Comparison of ENCODE assay signal across 7 cellular contexts in genomic region chr9:35689351-35689600, GRCh38. TPM values are rescaled to one million over a fixed set of nuclear protein-coding genes. Genes with fewer than 3 reads are reported as not detected.
DNase-seq lines count a peak whose midpoint lies in the region; ATAC-seq and TF ChIP-seq lines count a peak whose summit lies in the region.
"Had no signal": no experiment of that assay in that cellular context is flagged by ENCODE, and none has a peak within 500 bp of the region (broad histone marks: within the 10 kb centered on the region; RNA-seq: fewer than 3 reads in every experiment).

No MANE protein-coding gene starts in this region.

- H2AK5ac ChIP-seq in IMR-90 (ENCODE audit: low read depth, low read length) (peak overlapping the region; percentile 65), trophoblast cell (ENCODE audit: low read length) (peak overlapping the region; percentile 90)

- WGBS in IMR-90 (ENCODE audit: extremely low coverage in 2 of 2, insufficient read length in 1 of 2), 2 experiments = 0% methylated on average over 4 of the region's 7 CpGs; no CpG with 5 or more reads in 1 of the 2 experiments
- no CpG with 5 or more reads among the region's 7 CpGs for WGBS in trophoblast cell (ENCODE audit: extremely low coverage, insufficient coverage, insufficient read length)

- peak overlapping the region; percentile 84 for H2AFZ ChIP-seq in IMR-90 (replicated peaks; ENCODE audit: low read length, poor library complexity)
- peak overlapping the region; percentile 72 for H2AFZ ChIP-seq in trophoblast cell (ENCODE audit: insufficient read depth, low read length, poor library complexity)

- H3K14ac ChIP-seq in IMR-90 (replicated peaks; ENCODE audit: low read depth, low read length) = peak overlapping the region; percentile 100
- H3K14ac ChIP-seq in trophoblast cell (ENCODE audit: low read length) = peak overlapping the region; percentile 95

- H4K8ac ChIP-seq in IMR-90 (ENCODE audit: low read depth in 2 of 2, low read length in 2 of 2) (peak overlapping the region; percentile 57 to 89), trophoblast cell (ENCODE audit: low read depth, low read length) (peak overlapping the region; percentile 85)

- H4K20me1 ChIP-seq in IMR-90 (ENCODE audit: insufficient read depth, low read length) = peaks cover 55% of the 10 kb centered on the region

- H3K27me3 ChIP-seq in IMR-90 (ENCODE audit: control insufficient read depth, insufficient read depth, low read length) = no peaks in the 10 kb centered on the region
- no peaks in the 10 kb centered on the region for H3K27me3 ChIP-seq in trophoblast cell (ENCODE audit: insufficient read depth, low read length)

- DNase-seq in IMR-90 (no peak), coronary artery (ENCODE audit: low spot score) (no peak), trophoblast cell (no peak), HCEC 1CT (no peak), NCI-H510A treated with DMSO at 0.1 percent for 48 hours (lab: John Stamatoyannopoulos, UW) (no peak)
- DNase-seq: NCI-H1092 had no signal

- in situ Hi-C loops in IMR-90 (cut with MboI; ENCODE audit: low sequenced_read_pairs) = no loop called here

- peak overlapping the region; percentile 74 for H3K18ac ChIP-seq in IMR-90 (ENCODE audit: low read depth, low read length)
- H3K18ac ChIP-seq in trophoblast cell (ENCODE audit: low read length) = peak overlapping the region; percentile 96

- intact Hi-C loops in IMR-90 (cut with micrococcal nuclease) = loop anchor here (10.0 kb wide), 1 partner anchor 84 kb away; the partner anchor contains the start of gene TESK1

- H4K12ac ChIP-seq in trophoblast cell (ENCODE audit: low read depth, low read length) = peak overlapping the region; percentile 69

- POLR2A ChIA-PET in IMR-90 (lab: Charles Lee; ENCODE audit: unreplicated experiment) = interaction anchor here (0.6 to 2.6 kb wide), 7 partner anchors 9 to 171 kb away, joined by 3 to 25 read pairs (median 4); partner anchors contain the start of gene TLN1

- TF ChIP-seq CTCF in IMR-90 (conservative IDR thresholded peaks at IDR 0.05; ENCODE audit: low read depth, low read length) (no peak), coronary artery (IDR thresholded peaks at IDR 0.05) (no peak)

- 0 out of 3 replicates have a peak overlapping the region, but pooled peaks have one; percentile 41 for H2BK15ac ChIP-seq in IMR-90 (ENCODE audit: low read depth, low read length)

- no peak for TF ChIP-seq RAD21 in IMR-90 (IDR thresholded peaks at IDR 0.05; ENCODE audit: low read length)

- peak overlapping the region; percentile 97 for H3K4me2 ChIP-seq in IMR-90 (ENCODE audit: low read depth, low read length)
- peak overlapping the region; percentile 68 for H3K4me2 ChIP-seq in trophoblast cell (ENCODE audit: low read length)

- no peak for ATAC-seq in IMR-90 (ENCODE audit: low read depth)
- ATAC-seq in GM21447 (IDR thresholded peaks at IDR 0.05; ENCODE audit: unreplicated experiment) = no peak

- 0 out of 2 replicates have a peak overlapping the region, but pooled peaks have one; percentile 16 for H2BK20ac ChIP-seq in IMR-90 (ENCODE audit: low read depth, low read length)

- H3K27ac ChIP-seq in IMR-90 (ENCODE audit: insufficient read depth, low read length) (peak overlapping the region; percentile 90), coronary artery (peak overlapping the region; percentile 96), trophoblast cell (ENCODE audit: low read depth, low read length) (peak overlapping the region; percentile 28)

- H3K36me3 ChIP-seq in IMR-90 (ENCODE audit: control insufficient read depth, insufficient read depth, low read length) (peaks cover 38% of the 10 kb centered on the region), trophoblast cell (ENCODE audit: control insufficient read depth in 1 of 2, insufficient read depth in 2 of 2, low read length in 2 of 2) (peaks cover 22% of the 10 kb centered on the region in 2 experiments)

- H3K4me3 ChIP-seq in IMR-90 (ENCODE audit: insufficient read depth, low read depth, low read length) (peak overlapping the region; percentile 83), coronary artery (peak overlapping the region; percentile 82), trophoblast cell (ENCODE audit: low read depth, low read length) (peak overlapping the region; percentile 87)

- peak overlapping the region; percentile 75; the same call in 1 of the 2 replicates for H2BK120ac ChIP-seq in IMR-90 (ENCODE audit: low read depth, low read length)
- H2BK120ac ChIP-seq in trophoblast cell (ENCODE audit: insufficient read depth, low read length, poor library complexity) = peak overlapping the region; percentile 68

- H3K9me1 ChIP-seq in IMR-90 (ENCODE audit: insufficient read depth, low read length) = peaks cover 19% of the 10 kb centered on the region

- CTCF ChIA-PET in IMR-90 (lab: Yijun Ruan, JAX) = no interaction called here

- H3K79me2 ChIP-seq in trophoblast cell (ENCODE audit: control insufficient read depth, insufficient read depth, low read length, poor library complexity) = peaks cover 14% of the 10 kb centered on the region

- H3K4me1 ChIP-seq in IMR-90 (ENCODE audit: control insufficient read depth, insufficient read depth, low read length) (peaks cover 30% of the 10 kb centered on the region), trophoblast cell (ENCODE audit: control insufficient read depth in 1 of 2, insufficient read depth in 2 of 2, low read length in 2 of 2) (peaks cover 16 to 24% of the 10 kb centered on the region in 2 experiments)

- H3K4ac ChIP-seq in IMR-90 (ENCODE audit: low read depth, low read length) (peak overlapping the region; percentile 96), trophoblast cell (ENCODE audit: low read depth, low read length) (peak overlapping the region; percentile 92)

- H2BK5ac ChIP-seq in IMR-90 (ENCODE audit: low read depth, low read length, poor library complexity, severe bottlenecking) = peak overlapping the region; percentile 98
- peak overlapping the region; percentile 76 for H2BK5ac ChIP-seq in trophoblast cell (ENCODE audit: low read depth, low read length, poor library complexity)

- peak overlapping the region; percentile 98 for H2AK9ac ChIP-seq in IMR-90 (replicated peaks; ENCODE audit: low read depth, low read length, poor library complexity)

- H3K56ac ChIP-seq in IMR-90 (ENCODE audit: extremely low read depth, insufficient read depth, low read length) = peak overlapping the region; percentile 91

- peak overlapping the region; percentile 55 for H4K5ac ChIP-seq in IMR-90 (ENCODE audit: low read depth, low read length)

- H3K23ac ChIP-seq in IMR-90 (ENCODE audit: low read depth, low read length) (peak overlapping the region; percentile 96), trophoblast cell (ENCODE audit: low read length) (no peak overlapping the region)

- H3K9ac ChIP-seq in IMR-90 (ENCODE audit: low read depth, low read length) = peak overlapping the region; percentile 98
- H3K9ac ChIP-seq in trophoblast cell (ENCODE audit: low read length) = peak overlapping the region; percentile 87

- no TSS peak for BruUV-seq in IMR-90 (replicated peaks; lab: Mats Ljungman, UMichigan)

- dilution Hi-C loops in IMR-90 (cut with HindIII; ENCODE audit: low sequenced_read_pairs, unreplicated experiment) = no loop called here

- peak overlapping the region; percentile 92 for H4K91ac ChIP-seq in IMR-90 (ENCODE audit: insufficient read depth, low read depth, low read length)
- H4K91ac ChIP-seq in trophoblast cell (ENCODE audit: low read depth, low read length) = peak overlapping the region; percentile 87

- H3K9me3 ChIP-seq in IMR-90 (ENCODE audit: control insufficient read depth, insufficient read depth, low read length) (no peaks in the 10 kb centered on the region), trophoblast cell (ENCODE audit: insufficient read depth, low read depth, low read length) (no peaks in the 10 kb centered on the region)

- H2BK12ac ChIP-seq in trophoblast cell (ENCODE audit: low read length) = peak overlapping the region; percentile 51

- H3K79me1 ChIP-seq in IMR-90 (ENCODE audit: low read depth in 1 of 2, low read length in 2 of 2) = peaks cover 3 to 64% of the 10 kb centered on the region in 2 experiments; a peak in 3 of 4 replicates
- peaks cover 20% of the 10 kb centered on the region for H3K79me1 ChIP-seq in trophoblast cell (ENCODE audit: low read length)

- TF ChIP-seq POLR2A in IMR-90 (IDR thresholded peaks at IDR 0.05; ENCODE audit: low read depth, low read length) = no peak; the same call in 1 of the 2 replicates

TF ChIP-seq in IMR-90, 13 proteins besides CTCF, POLR2A, EP300 and RAD21:
- TF ChIP-seq CHD1 (IDR thresholded peaks at IDR 0.05; ENCODE audit: low read depth, low read length) (0 out of 2 replicates have a peak, but pooled peaks have one; percentile 15), RCOR1 (IDR thresholded peaks at IDR 0.05; ENCODE audit: insufficient replicate concordance, low read length) (no peak)

RNA-seq across cellular contexts. Expression of gene TPM2, which starts 0.4 kb away (rescaled TPM):
- total RNA-seq in IMR-90 (2012; rRNA removed) = 960 and 1,994 TPM in 2 replicates
- polyA plus RNA-seq in IMR-90 (2012; rRNA removed) = 2,500 and 2,548 TPM in 2 replicates
- 1,868 and 3,037 TPM in 2 replicates for polyA plus RNA-seq in IMR-90 (2012; cell fraction: cytosol; rRNA removed)
- 2,387 and 3,173 TPM in 2 replicates for polyA plus RNA-seq in IMR-90 (2012; cell fraction: nucleus; rRNA removed; ENCODE audit: low replicate concordance)
- polyA plus RNA-seq in trophoblast cell (2013) = 307 and 309 TPM in 2 replicates

RNA-seq across cellular contexts. Expression of gene CA9, which starts 15.5 kb away (rescaled TPM):
- 0.54 and 0.56 TPM in 2 replicates for total RNA-seq in IMR-90 (2012; rRNA removed)
- 3.7 and 3.9 TPM in 2 replicates for polyA plus RNA-seq in IMR-90 (2012; rRNA removed)
- polyA plus RNA-seq in IMR-90 (2012; cell fraction: cytosol; rRNA removed) = 5.2 and 9.9 TPM in 2 replicates
- 2.5 and 4.3 TPM in 2 replicates for polyA plus RNA-seq in IMR-90 (2012; cell fraction: nucleus; rRNA removed; ENCODE audit: low replicate concordance)
- 0.53 and 0.75 TPM in 2 replicates for polyA plus RNA-seq in trophoblast cell (2013)

RNA-seq across cellular contexts. Expression of gene ARHGEF39, which starts 24.3 kb away (rescaled TPM):
- 0.56 and 2.5 TPM in 2 replicates for total RNA-seq in IMR-90 (2012; rRNA removed)
- polyA plus RNA-seq in IMR-90 (2012; rRNA removed) = 2.1 and 2.8 TPM in 2 replicates
- 0.82 and 1.1 TPM in 2 replicates for polyA plus RNA-seq in IMR-90 (2012; cell fraction: cytosol; rRNA removed)
- polyA plus RNA-seq in IMR-90 (2012; cell fraction: nucleus; rRNA removed; ENCODE audit: low replicate concordance) = 7.1 and 7.2 TPM in 2 replicates
- 6.7 and 7.0 TPM in 2 replicates for polyA plus RNA-seq in trophoblast cell (2013)

RNA-seq across cellular contexts. Expression of gene CCDC107, which starts 31.2 kb away (rescaled TPM):
- total RNA-seq in IMR-90 (2012; rRNA removed) = 6.8 and 10.0 TPM in 2 replicates
- polyA plus RNA-seq in IMR-90 (2012; rRNA removed) = 21.1 and 24.4 TPM in 2 replicates
- 15.4 and 21.2 TPM in 2 replicates for polyA plus RNA-seq in IMR-90 (2012; cell fraction: cytosol; rRNA removed)
- 17.3 and 33.3 TPM in 2 replicates for polyA plus RNA-seq in IMR-90 (2012; cell fraction: nucleus; rRNA removed; ENCODE audit: low replicate concordance)
- 10.1 and 10.2 TPM in 2 replicates for polyA plus RNA-seq in trophoblast cell (2013)

RNA-seq across cellular contexts. Expression of gene RMRP, which starts 31.5 kb away (rescaled TPM):
- 13,690 and 21,707 TPM in 2 replicates for total RNA-seq in IMR-90 (2012; rRNA removed)
- polyA plus RNA-seq in IMR-90 (2012; rRNA removed) = 39.7 and 88.0 TPM in 2 replicates
- not detected in 2 replicates for polyA plus RNA-seq in IMR-90 (2012; cell fraction: cytosol; rRNA removed)
- polyA plus RNA-seq in IMR-90 (2012; cell fraction: nucleus; rRNA removed; ENCODE audit: low replicate concordance) = not detected in 2 replicates
- 3.3 and 5.7 TPM in 2 replicates for polyA plus RNA-seq in trophoblast cell (2013)

Comparison
In these comparisons a context has a peak if more than half of its experiments do, and no peak if none do; other contexts are left out.
1. H3K27ac ChIP-seq: peak in every context shown above with its lines; median percentile 96 in coronary artery; 90 in IMR-90; 28 in trophoblast cell.